ENCODE assay signal across 2 cellular contexts in the genomic region with DNA sequence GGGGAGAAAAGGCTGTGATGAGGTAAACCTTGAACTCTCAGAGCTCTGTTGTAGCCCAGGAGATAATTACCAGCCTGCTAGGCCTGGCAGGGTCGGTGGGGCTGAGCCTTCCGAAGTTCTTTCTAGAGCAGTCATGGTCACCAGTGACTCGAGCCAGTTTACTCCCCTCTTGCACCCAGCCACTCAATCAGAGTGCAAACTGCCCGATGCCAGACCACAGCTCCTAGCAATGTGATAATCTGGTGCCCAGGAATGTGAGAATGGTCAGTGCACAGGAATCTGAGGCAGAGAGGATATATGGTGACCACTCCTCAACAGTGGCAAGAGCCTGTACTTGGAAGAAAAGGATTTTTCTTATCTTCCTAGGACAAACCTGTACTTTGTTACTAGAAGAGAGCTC.
TF ChIP-seq lines count a peak whose summit lies in the region.

No MANE protein-coding gene starts in this region.

TF ChIP-seq in HepG2, 621 proteins besides CTCF, POLR2A, EP300 and RAD21:
- TF ChIP-seq HNF4A (CRISPR knock-in tag; IDR thresholded peaks at IDR 0.05) (no peak), NFE2L2 (IDR thresholded peaks at IDR 0.05; ENCODE audit: low read length) (no peak), MXD4 (CRISPR knock-in tag; IDR thresholded peaks at IDR 0.05) (no peak), TCF7L2 (IDR thresholded peaks at IDR 0.05; ENCODE audit: low read depth, low read length) (no peak), ZNF431 (CRISPR knock-in tag; IDR thresholded peaks at IDR 0.05; ENCODE audit: borderline replicate concordance, low read depth) (no peak), ZNF274 (CRISPR knock-in tag; IDR thresholded peaks at IDR 0.05) (no peak), ZFP41 (CRISPR knock-in tag; IDR thresholded peaks at IDR 0.05; ENCODE audit: borderline replicate concordance) (no peak), ELF4 (CRISPR knock-in tag; IDR thresholded peaks at IDR 0.05; ENCODE audit: borderline replicate concordance) (no peak), ZNF670 (CRISPR knock-in tag; IDR thresholded peaks at IDR 0.05; ENCODE audit: borderline replicate concordance) (no peak)
- TF ChIP-seq, protein P1, sequence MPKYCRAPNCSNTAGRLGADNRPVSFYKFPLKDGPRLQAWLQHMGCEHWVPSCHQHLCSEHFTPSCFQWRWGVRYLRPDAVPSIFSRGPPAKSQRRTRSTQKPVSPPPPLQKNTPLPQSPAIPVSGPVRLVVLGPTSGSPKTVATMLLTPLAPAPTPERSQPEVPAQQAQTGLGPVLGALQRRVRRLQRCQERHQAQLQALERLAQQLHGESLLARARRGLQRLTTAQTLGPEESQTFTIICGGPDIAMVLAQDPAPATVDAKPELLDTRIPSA (CRISPR knock-in tag; IDR thresholded peaks at IDR 0.05; ENCODE audit: borderline replicate concordance), result no peak
- TF ChIP-seq, protein P2, sequence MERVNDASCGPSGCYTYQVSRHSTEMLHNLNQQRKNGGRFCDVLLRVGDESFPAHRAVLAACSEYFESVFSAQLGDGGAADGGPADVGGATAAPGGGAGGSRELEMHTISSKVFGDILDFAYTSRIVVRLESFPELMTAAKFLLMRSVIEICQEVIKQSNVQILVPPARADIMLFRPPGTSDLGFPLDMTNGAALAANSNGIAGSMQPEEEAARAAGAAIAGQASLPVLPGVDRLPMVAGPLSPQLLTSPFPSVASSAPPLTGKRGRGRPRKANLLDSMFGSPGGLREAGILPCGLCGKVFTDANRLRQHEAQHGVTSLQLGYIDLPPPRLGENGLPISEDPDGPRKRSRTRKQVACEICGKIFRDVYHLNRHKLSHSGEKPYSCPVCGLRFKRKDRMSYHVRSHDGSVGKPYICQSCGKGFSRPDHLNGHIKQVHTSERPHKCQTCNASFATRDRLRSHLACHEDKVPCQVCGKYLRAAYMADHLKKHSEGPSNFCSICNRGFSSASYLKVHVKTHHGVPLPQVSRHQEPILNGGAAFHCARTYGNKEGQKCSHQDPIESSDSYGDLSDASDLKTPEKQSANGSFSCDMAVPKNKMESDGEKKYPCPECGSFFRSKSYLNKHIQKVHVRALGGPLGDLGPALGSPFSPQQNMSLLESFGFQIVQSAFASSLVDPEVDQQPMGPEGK (CRISPR knock-in tag; IDR thresholded peaks at IDR 0.05), result no peak
- TF ChIP-seq, protein P3, sequence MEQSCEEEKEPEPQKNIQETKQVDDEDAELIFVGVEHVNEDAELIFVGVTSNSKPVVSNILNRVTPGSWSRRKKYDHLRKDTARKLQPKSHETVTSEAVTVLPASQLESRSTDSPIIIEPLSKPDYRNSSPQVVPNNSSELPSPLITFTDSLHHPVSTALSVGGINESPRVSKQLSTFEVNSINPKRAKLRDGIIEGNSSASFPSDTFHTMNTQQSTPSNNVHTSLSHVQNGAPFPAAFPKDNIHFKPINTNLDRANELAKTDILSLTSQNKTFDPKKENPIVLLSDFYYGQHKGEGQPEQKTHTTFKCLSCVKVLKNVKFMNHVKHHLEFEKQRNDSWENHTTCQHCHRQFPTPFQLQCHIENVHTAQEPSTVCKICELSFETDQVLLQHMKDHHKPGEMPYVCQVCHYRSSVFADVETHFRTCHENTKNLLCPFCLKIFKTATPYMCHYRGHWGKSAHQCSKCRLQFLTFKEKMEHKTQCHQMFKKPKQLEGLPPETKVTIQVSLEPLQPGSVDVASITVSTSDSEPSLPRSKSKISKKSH (CRISPR knock-in tag; IDR thresholded peaks at IDR 0.05; ENCODE audit: borderline replicate concordance), result no peak

TF ChIP-seq in K562, 482 proteins besides CTCF, POLR2A, EP300 and RAD21:
- TF ChIP-seq, protein P4, sequence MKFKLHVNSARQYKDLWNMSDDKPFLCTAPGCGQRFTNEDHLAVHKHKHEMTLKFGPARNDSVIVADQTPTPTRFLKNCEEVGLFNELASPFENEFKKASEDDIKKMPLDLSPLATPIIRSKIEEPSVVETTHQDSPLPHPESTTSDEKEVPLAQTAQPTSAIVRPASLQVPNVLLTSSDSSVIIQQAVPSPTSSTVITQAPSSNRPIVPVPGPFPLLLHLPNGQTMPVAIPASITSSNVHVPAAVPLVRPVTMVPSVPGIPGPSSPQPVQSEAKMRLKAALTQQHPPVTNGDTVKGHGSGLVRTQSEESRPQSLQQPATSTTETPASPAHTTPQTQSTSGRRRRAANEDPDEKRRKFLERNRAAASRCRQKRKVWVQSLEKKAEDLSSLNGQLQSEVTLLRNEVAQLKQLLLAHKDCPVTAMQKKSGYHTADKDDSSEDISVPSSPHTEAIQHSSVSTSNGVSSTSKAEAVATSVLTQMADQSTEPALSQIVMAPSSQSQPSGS (CRISPR knock-in tag; IDR thresholded peaks at IDR 0.05), result no peak
- no peak for TF ChIP-seq RBM14 (IDR thresholded peaks at IDR 0.05; ENCODE audit: borderline replicate concordance, insufficient read depth, low read depth, low read length)
- no peak for TF ChIP-seq CCAR2 (IDR thresholded peaks at IDR 0.05; ENCODE audit: low read depth, low read length)
- TF ChIP-seq SLC30A9 (CRISPR knock-in tag; IDR thresholded peaks at IDR 0.05), result no peak
- TF ChIP-seq NONO (IDR thresholded peaks at IDR 0.05; ENCODE audit: low read depth in 2 of 2, low read length in 1 of 2), result no peak
- TF ChIP-seq RCOR1 (IDR thresholded peaks at IDR 0.05; ENCODE audit: borderline replicate concordance in 1 of 2, low read depth in 2 of 2, low read length in 2 of 2), result no peak
- TF ChIP-seq, protein P5, sequence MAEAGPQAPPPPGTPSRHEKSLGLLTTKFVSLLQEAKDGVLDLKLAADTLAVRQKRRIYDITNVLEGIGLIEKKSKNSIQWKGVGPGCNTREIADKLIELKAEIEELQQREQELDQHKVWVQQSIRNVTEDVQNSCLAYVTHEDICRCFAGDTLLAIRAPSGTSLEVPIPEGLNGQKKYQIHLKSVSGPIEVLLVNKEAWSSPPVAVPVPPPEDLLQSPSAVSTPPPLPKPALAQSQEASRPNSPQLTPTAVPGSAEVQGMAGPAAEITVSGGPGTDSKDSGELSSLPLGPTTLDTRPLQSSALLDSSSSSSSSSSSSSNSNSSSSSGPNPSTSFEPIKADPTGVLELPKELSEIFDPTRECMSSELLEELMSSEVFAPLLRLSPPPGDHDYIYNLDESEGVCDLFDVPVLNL (CRISPR knock-in tag; IDR thresholded peaks at IDR 0.05; ENCODE audit: low read depth), result no peak
- no peak for TF ChIP-seq ZNF143 (CRISPR knock-in tag; IDR thresholded peaks at IDR 0.05)
- no peak for TF ChIP-seq PHTF2 (CRISPR knock-in tag; IDR thresholded peaks at IDR 0.05)
- no peak for TF ChIP-seq ZNF253 (CRISPR knock-in tag; conservative IDR thresholded peaks at IDR 0.05)
- TF ChIP-seq HDAC8 (tag; IDR thresholded peaks at IDR 0.05), result no peak
- TF ChIP-seq BRD4 (IDR thresholded peaks at IDR 0.05), result no peak
- no peak for TF ChIP-seq POLR3G (IDR thresholded peaks at IDR 0.05; ENCODE audit: extremely low read depth, insufficient read length, insufficient replicate concordance)
- no peak for TF ChIP-seq TAL1 (IDR thresholded peaks at IDR 0.05)
- TF ChIP-seq MCM2 (IDR thresholded peaks at IDR 0.05; ENCODE audit: low read depth), result no peak
- TF ChIP-seq SUPT5H (IDR thresholded peaks at IDR 0.05), result no peak
- TF ChIP-seq, protein P6, sequence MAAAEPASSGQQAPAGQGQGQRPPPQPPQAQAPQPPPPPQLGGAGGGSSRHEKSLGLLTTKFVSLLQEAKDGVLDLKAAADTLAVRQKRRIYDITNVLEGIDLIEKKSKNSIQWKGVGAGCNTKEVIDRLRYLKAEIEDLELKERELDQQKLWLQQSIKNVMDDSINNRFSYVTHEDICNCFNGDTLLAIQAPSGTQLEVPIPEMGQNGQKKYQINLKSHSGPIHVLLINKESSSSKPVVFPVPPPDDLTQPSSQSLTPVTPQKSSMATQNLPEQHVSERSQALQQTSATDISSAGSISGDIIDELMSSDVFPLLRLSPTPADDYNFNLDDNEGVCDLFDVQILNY (CRISPR knock-in tag; IDR thresholded peaks at IDR 0.05), result no peak
